In genomic region chr20:48668451-48668946, GRCh38 we compare ENCODE assay signal across 12 cellular contexts.
A peak's percentile ranks its signal among the peaks of the same experiment; 100 is the strongest.
DNase-seq lines count a peak whose midpoint lies in the region; ATAC-seq and TF ChIP-seq lines count a peak whose summit lies in the region.
"Had no signal": no experiment of that assay in that cellular context is flagged by ENCODE, and none has a peak within 500 bp of the region (broad histone marks: within the 10 kb centered on the region; RNA-seq: fewer than 3 reads in every experiment).

No MANE protein-coding gene starts in this region.

- H3K36me3 Mint-ChIP-seq in stimulated activated naive B cell treated with anti-CD40 and anti-IgM and Interleukin-4, amounts not matched to agents 10 μg/mL and 1 μg/mL and 100 μg/mL, for 72 hours: peaks cover 42 to 61% of the 10 kb centered on the region in 2 donors

- H3K27ac Mint-ChIP-seq in stimulated activated naive B cell treated with anti-CD40 and anti-IgM and Interleukin-4, amounts not matched to agents 10 μg/mL and 1 μg/mL and 100 μg/mL, for 72 hours: no peak overlapping the region

- intact Hi-C loops in head of caudate nucleus (cut with DNase I): no loop called here

- CTCF ChIA-PET in RWPE1 (lab: Yijun Ruan, JAX): interaction anchor here (0.6 to 2.3 kb wide), 2 partner anchors 11 to 12 kb away, joined by 3 to 9 read pairs; no protein-coding TSS in a partner anchor

- H3K27me3 Mint-ChIP-seq in stimulated activated naive B cell treated with anti-CD40 and anti-IgM and Interleukin-4, amounts not matched to agents 10 μg/mL and 1 μg/mL and 100 μg/mL, for 72 hours: no peaks in the 10 kb centered on the region
- H3K27me3 Mint-ChIP-seq: CD4-positive, alpha-beta memory T cell had no signal

- peaks cover 0 to 7% of the 10 kb centered on the region in 2 donors for H3K4me1 Mint-ChIP-seq in stimulated activated naive B cell treated with anti-CD40 and anti-IgM and Interleukin-4, amounts not matched to agents 10 μg/mL and 1 μg/mL and 100 μg/mL, for 72 hours

- ATAC-seq in HG03108 (IDR thresholded peaks at IDR 0.05; ENCODE audit: unreplicated experiment): no peak
- no peak for ATAC-seq in stimulated activated naive B cell treated with anti-CD40 and anti-IgM and Interleukin-4, amounts not matched to agents 10 μg/mL and 1 μg/mL and 100 μg/mL, for 72 hours (replicated peaks)

- POLR2A ChIA-PET in RWPE1 (lab: Yijun Ruan, JAX; ENCODE audit: low non-redundant PET): no interaction called here

- H3K9me3 Mint-ChIP-seq in stimulated activated naive B cell treated with anti-CD40 and anti-IgM and Interleukin-4, amounts not matched to agents 10 μg/mL and 1 μg/mL and 100 μg/mL, for 72 hours: peaks cover 0 to 5% of the 10 kb centered on the region in 2 donors

- H3K27ac ChIP-seq in RWPE1: no peak overlapping the region
- H3K27ac ChIP-seq: pancreas had no signal

- no peak overlapping the region for H3K4me3 Mint-ChIP-seq in stimulated activated naive B cell treated with anti-CD40 and anti-IgM and Interleukin-4, amounts not matched to agents 10 μg/mL and 1 μg/mL and 100 μg/mL, for 72 hours

- peak; percentile 26 for DNase-seq in Daoy (ENCODE audit: low read depth)
- peak; percentile 95 for DNase-seq in T1000 (lab: John Stamatoyannopoulos, UW)
- peak in 41 of 42 donors; percentile 38 to 88 (median 64) for DNase-seq in head of caudate nucleus
- peak; percentile 83 for DNase-seq in pons (ENCODE audit: low spot score)
- no peak for DNase-seq in cerebellar cortex (ENCODE audit: low spot score)
- DNase-seq in stimulated activated naive B cell treated with anti-CD40 and anti-IgM and Interleukin-4, amounts not matched to agents 10 μg/mL and 1 μg/mL and 100 μg/mL, for 72 hours: no peak
- DNase-seq in RWPE1 (ENCODE audit: low spot score): no peak
- DNase-seq: CD4-positive, alpha-beta memory T cell; cortex of kidney; NCI-H526 had no signal

- TF ChIP-seq CTCF in RWPE1 (conservative IDR thresholded peaks at IDR 0.05; ENCODE audit: low read depth): no peak

Comparison
In these comparisons a context has a peak if more than half of its experiments do, and no peak if none do; other contexts are left out.
1. DNase-seq: peak in Daoy (single experiment), T1000 (single experiment), head of caudate nucleus (41 of 42) and pons (single experiment); none in cerebellar cortex (single experiment), stimulated activated naive B cell treated with anti-CD40 and anti-IgM and Interleukin-4, amounts not matched to agents 10 μg/mL and 1 μg/mL and 100 μg/mL, for 72 hours (single experiment) and RWPE1 (single experiment).